Comparison of ENCODE assay signal across 12 cellular contexts in genomic region chr11:34749666-34750659, GRCh38.
DNase-seq lines count a peak whose midpoint lies in the region; ATAC-seq and TF ChIP-seq lines count a peak whose summit lies in the region.
"Had no signal": no experiment of that assay in that cellular context is flagged by ENCODE, and none has a peak within 500 bp of the region (broad histone marks: within the 10 kb centered on the region; RNA-seq: fewer than 3 reads in every experiment).

No MANE protein-coding gene starts in this region.

- in situ Hi-C loops in SK-MEL-5 (cut with HindIII; ENCODE audit: low pct_unique_long_range_greater_than_20kb, low sequenced_read_pairs) = no loop called here

- no peaks in the 10 kb centered on the region for H3K9me3 ChIP-seq in psoas muscle
- H3K9me3 ChIP-seq in CD8-positive, alpha-beta memory T cell (ENCODE audit: low read length) = no peaks in the 10 kb centered on the region
- H3K9me3 ChIP-seq: Caco-2 had no signal

- peaks cover 38% of the 10 kb centered on the region for H3K4me1 ChIP-seq in psoas muscle
- no peaks in the 10 kb centered on the region for H3K4me1 ChIP-seq in CD8-positive, alpha-beta memory T cell (ENCODE audit: insufficient read depth, low read length)
- H3K4me1 ChIP-seq: Caco-2 had no signal

- H3K27ac ChIP-seq in C4-2B (peak overlapping the region; percentile 85), psoas muscle (peak overlapping the region; percentile 9)
- H3K27ac ChIP-seq in CD8-positive, alpha-beta memory T cell (ENCODE audit: low read depth, low read length) = no peak overlapping the region

- ATAC-seq in psoas muscle (peak; percentile 68 to 92 (median 88)), GM21786 (IDR thresholded peaks at IDR 0.05; ENCODE audit: unreplicated experiment) (no peak), HG03196 (IDR thresholded peaks at IDR 0.05; ENCODE audit: unreplicated experiment) (no peak)

- no peaks in the 10 kb centered on the region for H3K36me3 ChIP-seq in psoas muscle (ENCODE audit: insufficient read depth in 1 of 2, low read depth in 1 of 2)
- no peaks in the 10 kb centered on the region for H3K36me3 ChIP-seq in CD8-positive, alpha-beta memory T cell (ENCODE audit: insufficient read depth, low read length)

- 43 to 60% (median 44%) methylated on average over 8 of the region's 8 CpGs for WGBS in psoas muscle, 3 donors

- intact Hi-C loops in psoas muscle (cut with DNase I) = loop anchor here (10.0 kb wide), 2 partner anchors 95 to 165 kb away; no protein-coding TSS in a partner anchor

- H3K4me3 ChIP-seq in fibroblast of villous mesenchyme (ENCODE audit: low read depth, low read length) (no peak overlapping the region), psoas muscle (peak overlapping the region; percentile 22)
- no peak overlapping the region for H3K4me3 ChIP-seq in CD8-positive, alpha-beta memory T cell (ENCODE audit: low read length)

- no peaks in the 10 kb centered on the region for H3K36me3 Mint-ChIP-seq in CD8-positive, alpha-beta memory T cell

- POLR2A ChIA-PET in CD8-positive, alpha-beta memory T cell (lab: Charles Lee) = no interaction called here

- peaks cover 2 to 6% of the 10 kb centered on the region in 2 donors for H3K27me3 Mint-ChIP-seq in CD8-positive, alpha-beta memory T cell

- DNase-seq in SK-MEL-5 (ENCODE audit: low read depth, low spot score) (peak; percentile 50), fibroblast of villous mesenchyme (ENCODE audit: low read depth) (peak; percentile 97), psoas muscle (peak; percentile 80 to 89), HK-2 (ENCODE audit: unreplicated experiment) (no peak)
- no peak for DNase-seq in CD8-positive, alpha-beta memory T cell
- DNase-seq: Caco-2, endodermal cell, NCI-H1436 had no signal

- H3K27ac Mint-ChIP-seq in CD8-positive, alpha-beta memory T cell = no peak overlapping the region
- H3K27ac Mint-ChIP-seq: endodermal cell had no signal

- no peak overlapping the region for H3K4me3 Mint-ChIP-seq in CD8-positive, alpha-beta memory T cell
- H3K4me3 Mint-ChIP-seq: endodermal cell, neural crest cell had no signal

- no peaks in the 10 kb centered on the region for H3K9me3 Mint-ChIP-seq in CD8-positive, alpha-beta memory T cell
- H3K9me3 Mint-ChIP-seq: endodermal cell, neural crest cell had no signal

- CTCF ChIA-PET in CD8-positive, alpha-beta memory T cell (lab: Charles Lee) = no interaction called here

- no peaks in the 10 kb centered on the region for H3K27me3 ChIP-seq in psoas muscle (ENCODE audit: insufficient read depth in 3 of 3, low read length in 2 of 3)
- H3K27me3 ChIP-seq in CD8-positive, alpha-beta memory T cell (ENCODE audit: insufficient read depth, low read length, poor library complexity, severe bottlenecking) = no peaks in the 10 kb centered on the region

- H3K4me1 Mint-ChIP-seq in CD8-positive, alpha-beta memory T cell = no peaks in the 10 kb centered on the region

- TF ChIP-seq CTCF in C4-2B (conservative IDR thresholded peaks at IDR 0.05) (no peak), fibroblast of villous mesenchyme (IDR thresholded peaks at IDR 0.05; ENCODE audit: insufficient read depth, low read depth, low read length) (no peak), psoas muscle (IDR thresholded peaks at IDR 0.05) (no peak)

Comparison
In these comparisons a context has a peak if more than half of its experiments do, and no peak if none do; other contexts are left out.
1. DNase-seq: peak in SK-MEL-5 (single experiment), fibroblast of villous mesenchyme (single experiment) and psoas muscle (2 of 2); none in CD8-positive, alpha-beta memory T cell (0 of 5) and HK-2 (single experiment).
2. ATAC-seq: peak in psoas muscle (4 of 4); none in GM21786 (single experiment) and HG03196 (single experiment).